In genomic region chr3:48409291-48410201, GRCh38 we compare ENCODE assay signal across 17 cellular contexts. TPM values are rescaled to one million over a fixed set of nuclear protein-coding genes. Genes with fewer than 3 reads are reported as not detected.
DNase-seq lines count a peak whose midpoint lies in the region; ATAC-seq, FAIRE-seq and TF ChIP-seq lines count a peak whose summit lies in the region.
"Had no signal": no experiment of that assay in that cellular context is flagged by ENCODE, and none has a peak within 500 bp of the region (broad histone marks: within the 10 kb centered on the region; RNA-seq: fewer than 3 reads in every experiment).

No MANE protein-coding gene starts in this region.

- intact Hi-C loops in left ventricle myocardium inferior (cut with micrococcal nuclease) (no loop called here), psoas muscle (cut with DNase I) (no loop called here)

- ATAC-seq in psoas muscle (no peak), HG03108 (IDR thresholded peaks at IDR 0.05; ENCODE audit: unreplicated experiment) (no peak)
- ATAC-seq: naive thymus-derived CD4-positive, alpha-beta T cell; T-cell had no signal

- H3K36me3 ChIP-seq in left ventricle myocardium inferior (peaks cover 95% of the 10 kb centered on the region), psoas muscle (ENCODE audit: insufficient read depth in 1 of 2, low read depth in 1 of 2) (peaks cover 0 to 3% of the 10 kb centered on the region in 2 donors)

- no peaks in the 10 kb centered on the region for H3K4me1 ChIP-seq in left ventricle myocardium inferior
- H3K4me1 ChIP-seq in psoas muscle, result no peaks in the 10 kb centered on the region

- H3K4me3 ChIP-seq in left ventricle myocardium inferior (no peak overlapping the region), psoas muscle (no peak overlapping the region)
- H3K4me3 ChIP-seq: skin epidermis had no signal

- no peak for TF ChIP-seq POLR2A in GM12892 (IDR thresholded peaks at IDR 0.05; ENCODE audit: low read depth, low read length)

- 90 to 91% (median 91%) methylated on average over 30 to 31 of the region's 31 CpGs for WGBS in psoas muscle, 3 donors

- FAIRE-seq in GM12892 (lab: Jason Lieb, UNC), result no peak
- FAIRE-seq: HTR-8/SVneo, islet of Langerhans had no signal

- TF ChIP-seq CTCF in left ventricle myocardium inferior (IDR thresholded peaks at IDR 0.05; ENCODE audit: borderline replicate concordance) (no peak), psoas muscle (IDR thresholded peaks at IDR 0.05) (no peak)

- no peaks in the 10 kb centered on the region for H3K27me3 ChIP-seq in left ventricle myocardium inferior (ENCODE audit: low read depth)
- peaks cover 0 to 2% (median 0%) of the 10 kb centered on the region in 3 donors for H3K27me3 ChIP-seq in psoas muscle (ENCODE audit: insufficient read depth in 3 of 3, low read length in 2 of 3)

- peak; percentile 16 for DNase-seq in GM12892 (ENCODE audit: insufficient read length)
- DNase-seq in HuH-7.5 (ENCODE audit: low spot score), result peak; percentile 5
- peak; percentile 11 for DNase-seq in left ventricle myocardium inferior
- peak; percentile 9 to 36 for DNase-seq in psoas muscle
- DNase-seq in NCI-H2227 treated with DMSO at 0.1 percent for 48 hours (lab: John Stamatoyannopoulos, UW), result no peak
- no peak for DNase-seq in GOT3 (lab: John Stamatoyannopoulos, UW)
- DNase-seq: activated CD4-positive, alpha-beta T cell treated with anti-CD3 and anti-CD28 coated beads, Interleukin-2, amount 50 U/mL, for 1 hour; CD4-positive, alpha-beta memory T cell; cortex of kidney; MV-4-11; NCI-H2171 treated with DMSO at 0.1 percent for 48 hours had no signal

- H3K27ac ChIP-seq in left ventricle myocardium inferior (replicated peaks), result no peak overlapping the region
- H3K27ac ChIP-seq in psoas muscle, result no peak overlapping the region
- H3K27ac ChIP-seq: skin epidermis had no signal

- H3K9me3 ChIP-seq in left ventricle myocardium inferior (replicated peaks) (no peaks in the 10 kb centered on the region), psoas muscle (no peaks in the 10 kb centered on the region)

RNA-seq across cellular contexts. Expression of gene PLXNB1, which starts 20.3 kb away (rescaled TPM):
- 10.3 TPM for polyA plus RNA-seq in GM12892 (2012; ENCODE audit: missing spikeins)
- 42.6 TPM for total RNA-seq in left ventricle myocardium inferior
- total RNA-seq in psoas muscle, result 1 to 10 TPM; 2.5 to 3.9 (median 2.8) TPM
- polyA plus RNA-seq in psoas muscle, result 1 to 10 TPM; 2.3 to 6.1 (median 2.5) TPM
- polyA plus RNA-seq: naive thymus-derived CD4-positive, alpha-beta T cell had no signal

RNA-seq across cellular contexts. Expression of gene CCDC51, which starts 30.4 kb away (rescaled TPM):
- 22.8 TPM for polyA plus RNA-seq in GM12892 (2012; ENCODE audit: missing spikeins)
- total RNA-seq in left ventricle myocardium inferior, result 13.9 TPM
- 1 to 10 TPM; 5.3 to 9.5 (median 5.4) TPM for total RNA-seq in psoas muscle
- polyA plus RNA-seq in psoas muscle, result 10 to 100 TPM in 2 of 3 donors, 1 to 10 TPM in 1; 7.7 to 19.6 (median 16.5) TPM

RNA-seq across cellular contexts. Expression of gene TMA7, which starts 30.5 kb away (rescaled TPM):
- 652 TPM for polyA plus RNA-seq in GM12892 (2012; ENCODE audit: missing spikeins)
- 258 TPM for total RNA-seq in left ventricle myocardium inferior
- total RNA-seq in psoas muscle, result 100 to 1,000 TPM; 156 to 218 (median 185) TPM
- 100 to 1,000 TPM; 295 to 342 (median 332) TPM for polyA plus RNA-seq in psoas muscle

RNA-seq across cellular contexts. Expression of gene ATRIP, which starts 37.0 kb away (rescaled TPM):
- 7.4 TPM for polyA plus RNA-seq in GM12892 (2012; ENCODE audit: missing spikeins)
- 4.3 TPM for total RNA-seq in left ventricle myocardium inferior
- total RNA-seq in psoas muscle, result 1 to 10 TPM; 4.4 to 5.6 (median 5.2) TPM
- 1 to 10 TPM; 3.7 to 4.5 (median 3.9) TPM for polyA plus RNA-seq in psoas muscle

RNA-seq across cellular contexts. Expression of gene FBXW12, which starts 37.5 kb away (rescaled TPM):
- polyA plus RNA-seq in GM12892 (2012; ENCODE audit: missing spikeins), result 0.25 TPM
- not detected for total RNA-seq in left ventricle myocardium inferior
- not detected for total RNA-seq in psoas muscle
- under 1 TPM in 1 of 3 donors, not detected in 2; 0.01 TPM for polyA plus RNA-seq in psoas muscle
- total RNA-seq: CD4-positive, alpha-beta memory T cell; naive thymus-derived CD4-positive, alpha-beta T cell; T-cell had no signal
- polyA plus RNA-seq: CD4-positive, alpha-beta memory T cell; naive thymus-derived CD4-positive, alpha-beta T cell had no signal

Comparison
In these comparisons a context has a peak if more than half of its experiments do, and no peak if none do; other contexts are left out.
1. DNase-seq: peak in GM12892 (single experiment), HuH-7.5 (single experiment), left ventricle myocardium inferior (single experiment) and psoas muscle (2 of 2); none in NCI-H2227 treated with DMSO at 0.1 percent for 48 hours (single experiment) and GOT3 (single experiment).